ENCODE assay signal across 9 cellular contexts in genomic region chr6:107657755-107658461, GRCh38.
DNase-seq lines count a peak whose midpoint lies in the region; ATAC-seq and TF ChIP-seq lines count a peak whose summit lies in the region.
"Had no signal": no experiment of that assay in that cellular context is flagged by ENCODE, and none has a peak within 500 bp of the region (broad histone marks: within the 10 kb centered on the region; RNA-seq: fewer than 3 reads in every experiment).

No MANE protein-coding gene starts in this region.

- H3K27ac ChIP-seq in esophagus squamous epithelium = peak overlapping the region in 2 of 4 donors; percentile 39 to 61
- H3K27ac ChIP-seq: epithelial cell of prostate had no signal

- H3K27me3 Mint-ChIP-seq in activated CD4-positive, alpha-beta T cell treated with anti-CD3 and anti-CD28 coated beads, Interleukin-2, amount 10 ng/mL, durations not matched to agents 24 days and 14 days = peaks cover 14% of the 10 kb centered on the region

- peaks cover 0 to 16% (median 0%) of the 10 kb centered on the region in 3 donors for H3K4me1 ChIP-seq in esophagus squamous epithelium

- H3K4me3 ChIP-seq in esophagus squamous epithelium = peak overlapping the region in 2 of 4 donors; percentile 15 to 48

- H3K9me3 Mint-ChIP-seq in activated CD4-positive, alpha-beta T cell treated with anti-CD3 and anti-CD28 coated beads, Interleukin-2, amount 10 ng/mL, durations not matched to agents 24 days and 14 days = no peaks in the 10 kb centered on the region

- 46 to 60% methylated on average over 4 to 11 of the region's 17 CpGs for WGBS in esophagus squamous epithelium, 2 donors

- TF ChIP-seq CTCF in esophagus squamous epithelium (IDR thresholded peaks at IDR 0.05) (peak in 1 of 6 experiments; percentile 14), GM10266 (IDR thresholded peaks at IDR 0.05; ENCODE audit: control insufficient read depth, insufficient read depth, low read depth, missing control alignments) (no peak)

- peak; percentile 94 for ATAC-seq in GM18502 (IDR thresholded peaks at IDR 0.05; ENCODE audit: poor library complexity, unreplicated experiment)
- ATAC-seq in HG02571 (IDR thresholded peaks at IDR 0.05; ENCODE audit: unreplicated experiment) = peak; percentile 91
- peak; percentile 79 for ATAC-seq in sciatic nerve

- peaks cover 0 to 7% (median 0%) of the 10 kb centered on the region in 4 donors for H3K27me3 ChIP-seq in esophagus squamous epithelium

- no peaks in the 10 kb centered on the region for H3K36me3 ChIP-seq in esophagus squamous epithelium

- peak overlapping the region; percentile 73 for H3K27ac Mint-ChIP-seq in activated CD4-positive, alpha-beta T cell treated with anti-CD3 and anti-CD28 coated beads, Interleukin-2, amount 10 ng/mL, durations not matched to agents 24 days and 14 days

- peaks cover 39% of the 10 kb centered on the region for H3K4me1 Mint-ChIP-seq in activated CD4-positive, alpha-beta T cell treated with anti-CD3 and anti-CD28 coated beads, Interleukin-2, amount 10 ng/mL, durations not matched to agents 24 days and 14 days

- TF ChIP-seq POLR2A in esophagus squamous epithelium (IDR thresholded peaks at IDR 0.05) = peak in 1 of 4 donors; percentile 11

- DNase-seq in NCI-H1417 treated with DMSO at 0.1 percent for 48 hours (lab: John Stamatoyannopoulos, UW) (peak; percentile 41), esophagus squamous epithelium (lab: John Stamatoyannopoulos, UW) (peak; percentile 48), sciatic nerve (ENCODE audit: low spot score) (no peak), GM10266 (ENCODE audit: extremely low spot score) (no peak), iPS-NIHi11 (ENCODE audit: low spot score) (no peak)
- peak; percentile 86 for DNase-seq in activated CD4-positive, alpha-beta T cell treated with anti-CD3 and anti-CD28 coated beads, Interleukin-2, amount 10 ng/mL, durations not matched to agents 24 days and 14 days

- no peaks in the 10 kb centered on the region for H3K9me3 ChIP-seq in esophagus squamous epithelium

- intact Hi-C loops in activated CD4-positive, alpha-beta T cell treated with anti-CD3 and anti-CD28 coated beads, Interleukin-2, amount 10 ng/mL, durations not matched to agents 24 days and 14 days (cut with micrococcal nuclease) = loop anchor here (1.0 kb wide), 1 partner anchor 199 kb away; the partner anchor contains the start of gene PDSS2
- intact Hi-C loops in esophagus squamous epithelium (cut with DNase I) = no loop called here
- intact Hi-C loops in sciatic nerve (cut with DNase I) = no loop called here

- H3K4me3 Mint-ChIP-seq in activated CD4-positive, alpha-beta T cell treated with anti-CD3 and anti-CD28 coated beads, Interleukin-2, amount 10 ng/mL, durations not matched to agents 24 days and 14 days = peak overlapping the region; percentile 68

- no peaks in the 10 kb centered on the region for H3K36me3 Mint-ChIP-seq in activated CD4-positive, alpha-beta T cell treated with anti-CD3 and anti-CD28 coated beads, Interleukin-2, amount 10 ng/mL, durations not matched to agents 24 days and 14 days (ENCODE audit: low read depth)

Comparison
In these comparisons a context has a peak if more than half of its experiments do, and no peak if none do; other contexts are left out.
1. DNase-seq: peak in NCI-H1417 treated with DMSO at 0.1 percent for 48 hours (single experiment), activated CD4-positive, alpha-beta T cell treated with anti-CD3 and anti-CD28 coated beads, Interleukin-2, amount 10 ng/mL, durations not matched to agents 24 days and 14 days (single experiment) and esophagus squamous epithelium (single experiment); none in sciatic nerve (single experiment), GM10266 (single experiment) and iPS-NIHi11 (single experiment).
2. Peak in every context shown above with its lines, with median percentiles within 50 percentile points of each other: ATAC-seq.